ENCODE assay signal across 1 cellular context in the genomic region with DNA sequence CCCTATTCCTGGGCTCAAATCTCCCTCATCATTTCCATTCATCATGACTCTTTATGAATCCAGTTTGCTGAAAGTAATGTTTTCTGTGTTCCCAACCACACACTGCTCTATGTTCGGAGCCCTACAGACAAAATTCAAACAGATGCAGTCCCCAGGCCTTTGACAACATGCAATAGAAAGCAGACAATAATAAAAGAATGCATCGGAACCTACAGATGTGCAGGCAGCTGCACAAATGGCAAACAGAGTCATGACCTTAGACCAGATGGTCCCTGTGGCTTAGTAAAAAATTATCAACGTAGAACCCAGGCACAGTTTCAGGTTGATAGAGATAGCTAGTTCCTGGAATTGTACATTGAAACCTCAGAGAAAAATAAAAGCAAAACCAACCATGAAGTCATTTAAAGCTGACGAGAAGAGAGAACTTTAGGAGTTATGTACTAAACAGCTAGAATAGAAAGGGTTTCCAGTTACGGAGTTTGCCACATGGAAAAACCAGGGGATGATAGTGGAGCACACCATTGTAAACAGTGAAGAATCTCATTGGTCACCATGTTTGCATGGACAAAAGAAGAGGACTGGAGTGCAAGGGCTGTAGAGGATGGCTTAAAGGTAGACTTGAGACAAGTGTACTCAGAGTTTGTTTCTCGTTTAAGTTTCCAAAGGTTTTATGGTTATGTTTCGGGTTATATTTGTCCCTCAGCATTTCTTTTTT.
TF ChIP-seq lines count a peak whose summit lies in the region.

No MANE protein-coding gene starts in this region.

TF ChIP-seq in K562, 482 proteins besides CTCF, POLR2A, EP300 and RAD21 (continued from another document and continues in another):
- TF ChIP-seq, protein P1, sequence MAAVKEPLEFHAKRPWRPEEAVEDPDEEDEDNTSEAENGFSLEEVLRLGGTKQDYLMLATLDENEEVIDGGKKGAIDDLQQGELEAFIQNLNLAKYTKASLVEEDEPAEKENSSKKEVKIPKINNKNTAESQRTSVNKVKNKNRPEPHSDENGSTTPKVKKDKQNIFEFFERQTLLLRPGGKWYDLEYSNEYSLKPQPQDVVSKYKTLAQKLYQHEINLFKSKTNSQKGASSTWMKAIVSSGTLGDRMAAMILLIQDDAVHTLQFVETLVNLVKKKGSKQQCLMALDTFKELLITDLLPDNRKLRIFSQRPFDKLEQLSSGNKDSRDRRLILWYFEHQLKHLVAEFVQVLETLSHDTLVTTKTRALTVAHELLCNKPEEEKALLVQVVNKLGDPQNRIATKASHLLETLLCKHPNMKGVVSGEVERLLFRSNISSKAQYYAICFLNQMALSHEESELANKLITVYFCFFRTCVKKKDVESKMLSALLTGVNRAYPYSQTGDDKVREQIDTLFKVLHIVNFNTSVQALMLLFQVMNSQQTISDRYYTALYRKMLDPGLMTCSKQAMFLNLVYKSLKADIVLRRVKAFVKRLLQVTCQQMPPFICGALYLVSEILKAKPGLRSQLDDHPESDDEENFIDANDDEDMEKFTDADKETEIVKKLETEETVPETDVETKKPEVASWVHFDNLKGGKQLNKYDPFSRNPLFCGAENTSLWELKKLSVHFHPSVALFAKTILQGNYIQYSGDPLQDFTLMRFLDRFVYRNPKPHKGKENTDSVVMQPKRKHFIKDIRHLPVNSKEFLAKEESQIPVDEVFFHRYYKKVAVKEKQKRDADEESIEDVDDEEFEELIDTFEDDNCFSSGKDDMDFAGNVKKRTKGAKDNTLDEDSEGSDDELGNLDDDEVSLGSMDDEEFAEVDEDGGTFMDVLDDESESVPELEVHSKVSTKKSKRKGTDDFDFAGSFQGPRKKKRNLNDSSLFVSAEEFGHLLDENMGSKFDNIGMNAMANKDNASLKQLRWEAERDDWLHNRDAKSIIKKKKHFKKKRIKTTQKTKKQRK (IDR thresholded peaks at IDR 0.05; ENCODE audit: borderline replicate concordance, low read depth, low read length) = no peak
- peak; percentile 30; the same call in 1 of the 2 replicates for TF ChIP-seq BACH1 (tag; IDR thresholded peaks at IDR 0.05)
- peak; percentile 20 for TF ChIP-seq HNRNPLL (IDR thresholded peaks at IDR 0.05; ENCODE audit: low read depth, low read length, poor library complexity, severe bottlenecking)
- TF ChIP-seq RBM17 (IDR thresholded peaks at IDR 0.05; ENCODE audit: borderline replicate concordance, low read depth, low read length) = no peak
- TF ChIP-seq ILK (tag; IDR thresholded peaks at IDR 0.05; ENCODE audit: borderline replicate concordance, low read depth) = no peak
- TF ChIP-seq TFE3 (CRISPR knock-in tag; IDR thresholded peaks at IDR 0.05) = no peak
- 0 out of 4 replicates have a peak, but pooled peaks have one; percentile 32 to 34 for TF ChIP-seq ARNT (IDR thresholded peaks at IDR 0.05)
- peak; percentile 28 for TF ChIP-seq ZFP36 (IDR thresholded peaks at IDR 0.05; ENCODE audit: low read depth, low read length, partially characterized antibody)
- peak; percentile 90 for TF ChIP-seq SMARCA4 (IDR thresholded peaks at IDR 0.05)
- TF ChIP-seq TRIM24 (IDR thresholded peaks at IDR 0.05) = peak; percentile 93 to 96
- TF ChIP-seq ZBTB40 (IDR thresholded peaks at IDR 0.05) = peak; percentile 8; the same call in 1 of the 2 replicates
- TF ChIP-seq ZBTB40 (CRISPR knock-in tag; IDR thresholded peaks at IDR 0.05) = no peak
- TF ChIP-seq CBFA2T2 (conservative IDR thresholded peaks at IDR 0.05) = peak; percentile 99
- TF ChIP-seq, protein P2, sequence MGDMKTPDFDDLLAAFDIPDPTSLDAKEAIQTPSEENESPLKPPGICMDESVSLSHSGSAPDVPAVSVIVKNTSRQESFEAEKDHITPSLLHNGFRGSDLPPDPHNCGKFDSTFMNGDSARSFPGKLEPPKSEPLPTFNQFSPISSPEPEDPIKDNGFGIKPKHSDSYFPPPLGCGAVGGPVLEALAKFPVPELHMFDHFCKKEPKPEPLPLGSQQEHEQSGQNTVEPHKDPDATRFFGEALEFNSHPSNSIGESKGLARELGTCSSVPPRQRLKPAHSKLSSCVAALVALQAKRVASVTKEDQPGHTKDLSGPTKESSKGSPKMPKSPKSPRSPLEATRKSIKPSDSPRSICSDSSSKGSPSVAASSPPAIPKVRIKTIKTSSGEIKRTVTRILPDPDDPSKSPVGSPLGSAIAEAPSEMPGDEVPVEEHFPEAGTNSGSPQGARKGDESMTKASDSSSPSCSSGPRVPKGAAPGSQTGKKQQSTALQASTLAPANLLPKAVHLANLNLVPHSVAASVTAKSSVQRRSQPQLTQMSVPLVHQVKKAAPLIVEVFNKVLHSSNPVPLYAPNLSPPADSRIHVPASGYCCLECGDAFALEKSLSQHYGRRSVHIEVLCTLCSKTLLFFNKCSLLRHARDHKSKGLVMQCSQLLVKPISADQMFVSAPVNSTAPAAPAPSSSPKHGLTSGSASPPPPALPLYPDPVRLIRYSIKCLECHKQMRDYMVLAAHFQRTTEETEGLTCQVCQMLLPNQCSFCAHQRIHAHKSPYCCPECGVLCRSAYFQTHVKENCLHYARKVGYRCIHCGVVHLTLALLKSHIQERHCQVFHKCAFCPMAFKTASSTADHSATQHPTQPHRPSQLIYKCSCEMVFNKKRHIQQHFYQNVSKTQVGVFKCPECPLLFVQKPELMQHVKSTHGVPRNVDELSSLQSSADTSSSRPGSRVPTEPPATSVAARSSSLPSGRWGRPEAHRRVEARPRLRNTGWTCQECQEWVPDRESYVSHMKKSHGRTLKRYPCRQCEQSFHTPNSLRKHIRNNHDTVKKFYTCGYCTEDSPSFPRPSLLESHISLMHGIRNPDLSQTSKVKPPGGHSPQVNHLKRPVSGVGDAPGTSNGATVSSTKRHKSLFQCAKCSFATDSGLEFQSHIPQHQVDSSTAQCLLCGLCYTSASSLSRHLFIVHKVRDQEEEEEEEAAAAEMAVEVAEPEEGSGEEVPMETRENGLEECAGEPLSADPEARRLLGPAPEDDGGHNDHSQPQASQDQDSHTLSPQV (IDR thresholded peaks at IDR 0.05) = peak; percentile 50
- no peak for TF ChIP-seq OTX1 (CRISPR knock-in tag; IDR thresholded peaks at IDR 0.05)
- TF ChIP-seq, protein P3, sequence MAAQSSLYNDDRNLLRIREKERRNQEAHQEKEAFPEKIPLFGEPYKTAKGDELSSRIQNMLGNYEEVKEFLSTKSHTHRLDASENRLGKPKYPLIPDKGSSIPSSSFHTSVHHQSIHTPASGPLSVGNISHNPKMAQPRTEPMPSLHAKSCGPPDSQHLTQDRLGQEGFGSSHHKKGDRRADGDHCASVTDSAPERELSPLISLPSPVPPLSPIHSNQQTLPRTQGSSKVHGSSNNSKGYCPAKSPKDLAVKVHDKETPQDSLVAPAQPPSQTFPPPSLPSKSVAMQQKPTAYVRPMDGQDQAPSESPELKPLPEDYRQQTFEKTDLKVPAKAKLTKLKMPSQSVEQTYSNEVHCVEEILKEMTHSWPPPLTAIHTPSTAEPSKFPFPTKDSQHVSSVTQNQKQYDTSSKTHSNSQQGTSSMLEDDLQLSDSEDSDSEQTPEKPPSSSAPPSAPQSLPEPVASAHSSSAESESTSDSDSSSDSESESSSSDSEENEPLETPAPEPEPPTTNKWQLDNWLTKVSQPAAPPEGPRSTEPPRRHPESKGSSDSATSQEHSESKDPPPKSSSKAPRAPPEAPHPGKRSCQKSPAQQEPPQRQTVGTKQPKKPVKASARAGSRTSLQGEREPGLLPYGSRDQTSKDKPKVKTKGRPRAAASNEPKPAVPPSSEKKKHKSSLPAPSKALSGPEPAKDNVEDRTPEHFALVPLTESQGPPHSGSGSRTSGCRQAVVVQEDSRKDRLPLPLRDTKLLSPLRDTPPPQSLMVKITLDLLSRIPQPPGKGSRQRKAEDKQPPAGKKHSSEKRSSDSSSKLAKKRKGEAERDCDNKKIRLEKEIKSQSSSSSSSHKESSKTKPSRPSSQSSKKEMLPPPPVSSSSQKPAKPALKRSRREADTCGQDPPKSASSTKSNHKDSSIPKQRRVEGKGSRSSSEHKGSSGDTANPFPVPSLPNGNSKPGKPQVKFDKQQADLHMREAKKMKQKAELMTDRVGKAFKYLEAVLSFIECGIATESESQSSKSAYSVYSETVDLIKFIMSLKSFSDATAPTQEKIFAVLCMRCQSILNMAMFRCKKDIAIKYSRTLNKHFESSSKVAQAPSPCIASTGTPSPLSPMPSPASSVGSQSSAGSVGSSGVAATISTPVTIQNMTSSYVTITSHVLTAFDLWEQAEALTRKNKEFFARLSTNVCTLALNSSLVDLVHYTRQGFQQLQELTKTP (IDR thresholded peaks at IDR 0.05; ENCODE audit: low read depth in 1 of 2, partially characterized antibody in 2 of 2) = peak in 1 of 2 experiments; percentile 53
- TF ChIP-seq, protein P4, sequence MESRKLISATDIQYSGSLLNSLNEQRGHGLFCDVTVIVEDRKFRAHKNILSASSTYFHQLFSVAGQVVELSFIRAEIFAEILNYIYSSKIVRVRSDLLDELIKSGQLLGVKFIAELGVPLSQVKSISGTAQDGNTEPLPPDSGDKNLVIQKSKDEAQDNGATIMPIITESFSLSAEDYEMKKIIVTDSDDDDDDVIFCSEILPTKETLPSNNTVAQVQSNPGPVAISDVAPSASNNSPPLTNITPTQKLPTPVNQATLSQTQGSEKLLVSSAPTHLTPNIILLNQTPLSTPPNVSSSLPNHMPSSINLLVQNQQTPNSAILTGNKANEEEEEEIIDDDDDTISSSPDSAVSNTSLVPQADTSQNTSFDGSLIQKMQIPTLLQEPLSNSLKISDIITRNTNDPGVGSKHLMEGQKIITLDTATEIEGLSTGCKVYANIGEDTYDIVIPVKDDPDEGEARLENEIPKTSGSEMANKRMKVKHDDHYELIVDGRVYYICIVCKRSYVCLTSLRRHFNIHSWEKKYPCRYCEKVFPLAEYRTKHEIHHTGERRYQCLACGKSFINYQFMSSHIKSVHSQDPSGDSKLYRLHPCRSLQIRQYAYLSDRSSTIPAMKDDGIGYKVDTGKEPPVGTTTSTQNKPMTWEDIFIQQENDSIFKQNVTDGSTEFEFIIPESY (CRISPR knock-in tag; IDR thresholded peaks at IDR 0.05) = no peak
- peak; percentile 35; the same call in 1 of the 2 replicates for TF ChIP-seq MYNN (IDR thresholded peaks at IDR 0.05)
- no peak for TF ChIP-seq MYNN (CRISPR knock-in tag; IDR thresholded peaks at IDR 0.05)
